18 cellular contexts compared by ENCODE assay signal in genomic region chr12:25376985-25377384, GRCh38.
DNase-seq lines count a peak whose midpoint lies in the region; ATAC-seq lines count a peak whose summit lies in the region.
"Had no signal": no experiment of that assay in that cellular context is flagged by ENCODE, and none has a peak within 500 bp of the region (broad histone marks: within the 10 kb centered on the region; RNA-seq: fewer than 3 reads in every experiment).

No MANE protein-coding gene starts in this region.

- intact Hi-C loops in activated naive CD4-positive, alpha-beta T cell treated with anti-CD3 and anti-CD28 coated beads for 36 hours (cut with micrococcal nuclease) = loop anchor here (1.0 to 2.0 kb wide), 4 partner anchors 12 to 324 kb away; a partner anchor contains a TSS

- CTCF ChIA-PET in activated naive CD4-positive, alpha-beta T cell treated with anti-CD3 and anti-CD28 coated beads for 36 hours (lab: Charles Lee) = interaction anchor here (1.0 to 3.7 kb wide), 3 partner anchors 7 to 136 kb away, joined by 4 to 21 read pairs (median 12); no protein-coding TSS in a partner anchor

- peak; percentile 11 for DNase-seq in activated naive CD4-positive, alpha-beta T cell treated with anti-CD3 and anti-CD28 coated beads for 36 hours
- DNase-seq in activated naive CD4-positive, alpha-beta T cell treated with anti-CD3 and anti-CD28 coated beads, Interleukin-2, amount 50 U/mL, for 16 hours = no peak
- no peak for DNase-seq in caudate nucleus (lab: John Stamatoyannopoulos, UW)
- DNase-seq: DMS153, foreskin melanocyte, immature natural killer cell, NCI-H1694, NCI-H2171 treated with DMSO at 0.1 percent for 48 hours, NCI-H526, Peyer's patch, SJCRH30 had no signal

- no peaks in the 10 kb centered on the region for H3K36me3 Mint-ChIP-seq in activated naive CD4-positive, alpha-beta T cell treated with anti-CD3 and anti-CD28 coated beads for 36 hours (ENCODE audit: low read depth)
- peaks cover 2% of the 10 kb centered on the region for H3K36me3 Mint-ChIP-seq in activated naive CD8-positive, alpha-beta T cell
- H3K36me3 Mint-ChIP-seq in stimulated activated memory B cell treated with anti-CD40 and anti-IgM and Interleukin-4, amounts not matched to agents 10 μg/mL and 1 μg/mL and 100 μg/mL, for 72 hours = no peaks in the 10 kb centered on the region
- H3K36me3 Mint-ChIP-seq: neural progenitor cell had no signal

- H3K27ac ChIP-seq in caudate nucleus (ENCODE audit: low read depth, low read length) = no peak overlapping the region
- H3K27ac ChIP-seq: C4-2B, neural progenitor cell, SJCRH30 had no signal

- no peaks in the 10 kb centered on the region for H3K27me3 Mint-ChIP-seq in activated naive CD4-positive, alpha-beta T cell treated with anti-CD3 and anti-CD28 coated beads for 36 hours (ENCODE audit: low read depth)
- no peaks in the 10 kb centered on the region for H3K27me3 Mint-ChIP-seq in activated naive CD8-positive, alpha-beta T cell
- H3K27me3 Mint-ChIP-seq in stimulated activated memory B cell treated with anti-CD40 and anti-IgM and Interleukin-4, amounts not matched to agents 10 μg/mL and 1 μg/mL and 100 μg/mL, for 72 hours = no peaks in the 10 kb centered on the region

- peak; percentile 7 for ATAC-seq in HG02759 (IDR thresholded peaks at IDR 0.05; ENCODE audit: unreplicated experiment)
- ATAC-seq in stimulated activated memory B cell treated with anti-CD40 and anti-IgM and Interleukin-4, amounts not matched to agents 10 μg/mL and 1 μg/mL and 100 μg/mL, for 72 hours = no peak
- ATAC-seq in GM18867 (IDR thresholded peaks at IDR 0.05; ENCODE audit: unreplicated experiment) = no peak
- ATAC-seq in HG03175 (IDR thresholded peaks at IDR 0.05; ENCODE audit: unreplicated experiment) = no peak

- H3K9me3 Mint-ChIP-seq in activated naive CD4-positive, alpha-beta T cell treated with anti-CD3 and anti-CD28 coated beads for 36 hours = no peaks in the 10 kb centered on the region
- H3K9me3 Mint-ChIP-seq in activated naive CD8-positive, alpha-beta T cell (ENCODE audit: low read depth) = no peaks in the 10 kb centered on the region
- H3K9me3 Mint-ChIP-seq in stimulated activated memory B cell treated with anti-CD40 and anti-IgM and Interleukin-4, amounts not matched to agents 10 μg/mL and 1 μg/mL and 100 μg/mL, for 72 hours = no peaks in the 10 kb centered on the region
- H3K9me3 Mint-ChIP-seq: immature natural killer cell had no signal

- H3K4me1 Mint-ChIP-seq in activated naive CD4-positive, alpha-beta T cell treated with anti-CD3 and anti-CD28 coated beads for 36 hours (ENCODE audit: low read depth) = peaks cover 48% of the 10 kb centered on the region
- peaks cover 46% of the 10 kb centered on the region for H3K4me1 Mint-ChIP-seq in activated naive CD8-positive, alpha-beta T cell (ENCODE audit: low read depth)
- H3K4me1 Mint-ChIP-seq in stimulated activated memory B cell treated with anti-CD40 and anti-IgM and Interleukin-4, amounts not matched to agents 10 μg/mL and 1 μg/mL and 100 μg/mL, for 72 hours = peaks cover 28% of the 10 kb centered on the region

- peak overlapping the region; percentile 54 for H3K27ac Mint-ChIP-seq in activated naive CD4-positive, alpha-beta T cell treated with anti-CD3 and anti-CD28 coated beads for 36 hours
- H3K27ac Mint-ChIP-seq in activated naive CD8-positive, alpha-beta T cell = peak overlapping the region; percentile 68
- H3K27ac Mint-ChIP-seq in stimulated activated memory B cell treated with anti-CD40 and anti-IgM and Interleukin-4, amounts not matched to agents 10 μg/mL and 1 μg/mL and 100 μg/mL, for 72 hours = peak overlapping the region; percentile 52
- H3K27ac Mint-ChIP-seq: neural progenitor cell had no signal

- no peak overlapping the region for H3K4me3 Mint-ChIP-seq in activated naive CD4-positive, alpha-beta T cell treated with anti-CD3 and anti-CD28 coated beads for 36 hours
- H3K4me3 Mint-ChIP-seq in activated naive CD8-positive, alpha-beta T cell = no peak overlapping the region
- no peak overlapping the region for H3K4me3 Mint-ChIP-seq in stimulated activated memory B cell treated with anti-CD40 and anti-IgM and Interleukin-4, amounts not matched to agents 10 μg/mL and 1 μg/mL and 100 μg/mL, for 72 hours
- H3K4me3 Mint-ChIP-seq: immature natural killer cell, neural progenitor cell had no signal
